15 cellular contexts compared by ENCODE assay signal in the genomic region with DNA sequence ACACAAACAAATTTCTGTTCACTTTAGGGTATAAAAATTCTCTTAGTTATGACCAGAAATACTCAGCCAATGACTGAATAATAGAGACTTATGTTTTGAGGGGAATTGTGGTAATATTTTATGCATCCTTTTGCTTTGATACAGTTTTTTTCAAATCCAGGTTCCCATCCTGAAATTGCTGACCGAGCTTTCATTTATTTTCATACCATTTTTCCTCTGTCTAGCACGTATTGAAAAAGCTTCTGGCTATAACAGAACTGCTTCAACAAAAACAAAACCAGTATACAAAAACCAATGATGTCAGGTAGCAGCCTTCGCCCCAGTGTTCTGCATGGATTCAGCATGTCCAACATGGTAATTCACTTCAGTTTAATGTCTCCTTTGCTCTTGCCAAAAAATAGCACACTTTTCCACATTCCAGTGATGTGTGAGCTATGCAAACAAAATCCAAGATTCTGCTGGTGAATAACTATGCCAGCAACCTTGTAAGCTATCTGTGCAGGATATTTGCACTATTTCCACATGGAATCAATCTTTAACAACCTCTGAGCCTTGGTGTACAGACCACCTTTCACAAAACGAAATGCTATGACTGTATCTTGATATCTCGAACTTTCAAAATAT. TPM values are rescaled to one million over a fixed set of nuclear protein-coding genes. Genes with fewer than 3 reads are reported as not detected.
A peak's percentile ranks its signal among the peaks of the same experiment; 100 is the strongest.
DNase-seq lines count a peak whose midpoint lies in the region; ATAC-seq lines count a peak whose summit lies in the region.
"Had no signal": no experiment of that assay in that cellular context is flagged by ENCODE, and none has a peak within 500 bp of the region (broad histone marks: within the 10 kb centered on the region; RNA-seq: fewer than 3 reads in every experiment).

No MANE protein-coding gene starts in this region.

- no peak overlapping the region for H3K4me3 Mint-ChIP-seq in stimulated activated naive CD8-positive, alpha-beta T cell treated with anti-CD3 and anti-CD28 coated beads, Interleukin-15, Interleukin-2, amounts not matched to agents 100 ng/mL and 50 ng/mL, for 24 hours

- H3K4me3 ChIP-seq in adipocyte (ENCODE audit: low read length) (no peak overlapping the region), subcutaneous abdominal adipose tissue (ENCODE audit: low read depth in 1 of 5, low read length in 5 of 5) (no peak overlapping the region)
- H3K4me3 ChIP-seq: body of pancreas had no signal

- H3K36me3 ChIP-seq in adipocyte (ENCODE audit: control insufficient read depth, insufficient read depth, low read length, severe bottlenecking) (peaks cover 89% of the 10 kb centered on the region), subcutaneous abdominal adipose tissue (ENCODE audit: control insufficient read depth in 5 of 5, insufficient read depth in 5 of 5, low read length in 5 of 5) (peaks cover 43 to 81% (median 65%) of the 10 kb centered on the region in 5 donors)

- no peak for DNase-seq in stimulated activated naive CD8-positive, alpha-beta T cell treated with anti-CD3 and anti-CD28 coated beads, Interleukin-15, Interleukin-2, amounts not matched to agents 100 U/mL and 50 U/mL, for 24 hours
- DNase-seq in adipocyte (ENCODE audit: low read depth) (peak; percentile 32), fibroblast of the conjunctiva (ENCODE audit: low read depth) (peak; percentile 12), DMS 273 treated with DMSO at 0.1 percent for 48 hours (lab: John Stamatoyannopoulos, UW) (no peak), cortex of kidney (lab: John Stamatoyannopoulos, UW) (no peak), posterior vena cava (ENCODE audit: low spot score) (no peak)
- DNase-seq: activated CD4-positive, alpha-beta T cell treated with anti-CD3 and anti-CD28 coated beads for 48 hours; body of pancreas; DMS79; foreskin melanocyte; H7; mammary epithelial cell; stimulated activated CD4-positive, alpha-beta T cell treated with anti-CD3 and anti-CD28 coated beads, Interleukin-4, amount 100 ng/mL, for 4 hours had no signal

- H3K9ac ChIP-seq in adipocyte (ENCODE audit: low read length): peak overlapping the region; percentile 20
- H3K9ac ChIP-seq in subcutaneous abdominal adipose tissue (ENCODE audit: low read length in 5 of 5): no peak overlapping the region

- intact Hi-C loops in posterior vena cava (cut with DNase I): no loop called here

- H3K27me3 ChIP-seq in adipocyte (replicated peaks; ENCODE audit: control insufficient read depth, insufficient read depth, low read length) (no peaks in the 10 kb centered on the region), subcutaneous abdominal adipose tissue (ENCODE audit: control insufficient read depth in 5 of 5, insufficient read depth in 4 of 5, low read length in 5 of 5) (no peaks in the 10 kb centered on the region)
- H3K27me3 ChIP-seq: body of pancreas had no signal

- no peak for ATAC-seq in stimulated activated naive CD8-positive, alpha-beta T cell treated with anti-CD3 and anti-CD28 coated beads, Interleukin-15, Interleukin-2, amounts not matched to agents 100 U/mL and 50 U/mL, for 24 hours
- ATAC-seq: body of pancreas had no signal

- H3K9me3 ChIP-seq in adipocyte (ENCODE audit: control insufficient read depth, low read length) (no peaks in the 10 kb centered on the region), subcutaneous abdominal adipose tissue (ENCODE audit: control insufficient read depth in 5 of 5, low read length in 5 of 5) (no peaks in the 10 kb centered on the region)
- H3K9me3 ChIP-seq: body of pancreas had no signal

- H3K27ac ChIP-seq in subcutaneous abdominal adipose tissue (ENCODE audit: low read depth, low read length): peak overlapping the region; percentile 87

- H3K4me1 ChIP-seq in adipocyte (ENCODE audit: control insufficient read depth, insufficient read depth, low read length) (peaks cover 63% of the 10 kb centered on the region), subcutaneous abdominal adipose tissue (ENCODE audit: control insufficient read depth in 5 of 5, insufficient read depth in 5 of 5, low read length in 5 of 5) (peaks cover 0 to 49% (median 34%) of the 10 kb centered on the region in 5 donors)

- peaks cover 96% of the 10 kb centered on the region for H3K36me3 Mint-ChIP-seq in stimulated activated naive CD8-positive, alpha-beta T cell treated with anti-CD3 and anti-CD28 coated beads, Interleukin-15, Interleukin-2, amounts not matched to agents 100 ng/mL and 50 ng/mL, for 24 hours (ENCODE audit: low read depth)

- H3K4me1 Mint-ChIP-seq in stimulated activated naive CD8-positive, alpha-beta T cell treated with anti-CD3 and anti-CD28 coated beads, Interleukin-15, Interleukin-2, amounts not matched to agents 100 ng/mL and 50 ng/mL, for 24 hours (ENCODE audit: low read depth): peaks cover 21% of the 10 kb centered on the region

- no peaks in the 10 kb centered on the region for H3K27me3 Mint-ChIP-seq in stimulated activated naive CD8-positive, alpha-beta T cell treated with anti-CD3 and anti-CD28 coated beads, Interleukin-15, Interleukin-2, amounts not matched to agents 100 ng/mL and 50 ng/mL, for 24 hours

- peak overlapping the region; percentile 49 for H3K27ac Mint-ChIP-seq in stimulated activated naive CD8-positive, alpha-beta T cell treated with anti-CD3 and anti-CD28 coated beads, Interleukin-15, Interleukin-2, amounts not matched to agents 100 ng/mL and 50 ng/mL, for 24 hours

- H3K9me3 Mint-ChIP-seq in stimulated activated naive CD8-positive, alpha-beta T cell treated with anti-CD3 and anti-CD28 coated beads, Interleukin-15, Interleukin-2, amounts not matched to agents 100 ng/mL and 50 ng/mL, for 24 hours: no peaks in the 10 kb centered on the region

RNA-seq across cellular contexts. Expression of gene CCNH, which starts 22.0 kb away (rescaled TPM):
- total RNA-seq in posterior vena cava: 10 to 100 TPM; 45.1 to 53.3 TPM

Comparison
In these comparisons a context has a peak if more than half of its experiments do, and no peak if none do; other contexts are left out.
1. DNase-seq: peak in adipocyte (single experiment) and fibroblast of the conjunctiva (single experiment); none in stimulated activated naive CD8-positive, alpha-beta T cell treated with anti-CD3 and anti-CD28 coated beads, Interleukin-15, Interleukin-2, amounts not matched to agents 100 U/mL and 50 U/mL, for 24 hours (single experiment), DMS 273 treated with DMSO at 0.1 percent for 48 hours (single experiment), cortex of kidney (single experiment) and posterior vena cava (single experiment).